Comparison of ENCODE assay signal across 9 cellular contexts in the genomic region with DNA sequence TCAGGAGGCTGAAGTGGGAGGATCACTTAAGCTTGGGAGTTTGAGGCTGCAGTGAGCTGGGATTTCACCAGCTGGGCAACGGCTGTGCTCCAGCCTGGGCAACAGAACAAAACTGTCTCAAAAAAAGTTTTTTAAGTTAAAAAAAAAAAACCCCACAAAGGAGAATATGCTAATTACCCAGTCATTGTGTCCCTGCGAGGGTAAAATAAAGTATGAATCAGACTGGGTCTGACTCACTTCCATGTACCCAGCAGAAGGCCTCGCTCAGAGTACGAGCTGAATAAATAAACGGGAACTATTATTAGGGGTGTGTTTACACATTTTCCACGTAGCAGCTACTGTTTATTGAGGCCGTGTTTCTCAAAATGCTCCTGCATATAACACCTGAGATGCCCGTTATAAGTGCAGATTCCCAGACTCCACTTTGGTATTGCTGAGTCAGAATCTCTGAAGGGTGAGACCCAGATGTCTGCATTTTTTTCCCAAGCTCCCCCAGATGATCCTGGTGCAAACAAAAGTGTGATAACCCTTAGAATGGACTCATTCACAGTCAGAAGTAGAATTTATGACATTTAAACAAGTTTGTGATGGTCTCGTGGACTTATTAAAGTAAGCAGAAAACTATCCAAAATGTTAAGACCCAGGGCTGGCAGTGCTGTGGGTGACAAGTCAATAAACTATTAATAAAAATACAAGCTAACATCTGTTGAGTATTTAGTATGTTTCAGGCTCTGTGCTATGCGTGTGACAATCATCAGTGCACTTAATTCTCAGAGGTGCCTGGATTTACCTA. TPM values are rescaled to one million over a fixed set of nuclear protein-coding genes. Genes with fewer than 3 reads are reported as not detected.
DNase-seq lines count a peak whose midpoint lies in the region; ATAC-seq and TF ChIP-seq lines count a peak whose summit lies in the region.
"Had no signal": no experiment of that assay in that cellular context is flagged by ENCODE, and none has a peak within 500 bp of the region (broad histone marks: within the 10 kb centered on the region; RNA-seq: fewer than 3 reads in every experiment).

No MANE protein-coding gene starts in this region.

- H3K4me3 Mint-ChIP-seq in Calu3 (ENCODE audit: low read depth, unreplicated experiment) (no peak overlapping the region), mesothelial cell of epicardium (no peak overlapping the region)
- no peak overlapping the region for H3K4me3 Mint-ChIP-seq in naive thymus-derived CD4-positive, alpha-beta T cell
- H3K4me3 Mint-ChIP-seq: type B pancreatic cell had no signal

- H3K27me3 ChIP-seq in gastroesophageal sphincter: peaks cover 22% of the 10 kb centered on the region
- H3K27me3 ChIP-seq in naive thymus-derived CD4-positive, alpha-beta T cell (ENCODE audit: control insufficient read depth in 2 of 2, insufficient read depth in 2 of 2, low read length in 2 of 2): no peaks in the 10 kb centered on the region

- peak; percentile 19 for DNase-seq in Calu3
- DNase-seq in HS-5 (ENCODE audit: low read depth): peak; percentile 76
- DNase-seq in astrocyte of the hippocampus (ENCODE audit: low read depth, low spot score): peak; percentile 80
- DNase-seq in non-pigmented ciliary epithelial cell (ENCODE audit: low read depth): peak; percentile 64
- no peak for DNase-seq in naive thymus-derived CD4-positive, alpha-beta T cell
- no peak for DNase-seq in mesothelial cell of epicardium (ENCODE audit: low spot score in 2 of 2, unreplicated experiment in 2 of 2)

- CTCF ChIA-PET in Calu3 (lab: Charles Lee): interaction anchor here (0.5 to 0.6 kb wide), 4 partner anchors 20 to 237 kb away, joined by 3 to 7 read pairs (median 4); no protein-coding TSS in a partner anchor
- CTCF ChIA-PET in naive thymus-derived CD4-positive, alpha-beta T cell (lab: Charles Lee): interaction anchor here (0.6 kb wide), 1 partner anchor 475 kb away, joined by 3 read pairs; no protein-coding TSS in a partner anchor

- no peaks in the 10 kb centered on the region for H3K4me1 ChIP-seq in gastroesophageal sphincter
- H3K4me1 ChIP-seq in naive thymus-derived CD4-positive, alpha-beta T cell (ENCODE audit: control insufficient read depth in 2 of 2, insufficient read depth in 2 of 2, low read length in 2 of 2): no peaks in the 10 kb centered on the region

- intact Hi-C loops in Calu3 (cut with micrococcal nuclease; ENCODE audit: unreplicated experiment): no loop called here
- intact Hi-C loops in naive thymus-derived CD4-positive, alpha-beta T cell (cut with micrococcal nuclease): no loop called here

- H3K9me3 ChIP-seq in gastroesophageal sphincter: peaks cover 0 to 11% (median 0%) of the 10 kb centered on the region in 3 donors
- peaks cover 0 to 8% (median 0%) of the 10 kb centered on the region in 3 experiments for H3K9me3 ChIP-seq in naive thymus-derived CD4-positive, alpha-beta T cell (ENCODE audit: control insufficient read depth in 2 of 3, low read length in 3 of 3)

- TF ChIP-seq EP300 in gastroesophageal sphincter (IDR thresholded peaks at IDR 0.05): no peak

- peaks cover 0 to 10% of the 10 kb centered on the region in 2 donors for H3K36me3 ChIP-seq in gastroesophageal sphincter
- no peaks in the 10 kb centered on the region for H3K36me3 ChIP-seq in naive thymus-derived CD4-positive, alpha-beta T cell (ENCODE audit: control insufficient read depth in 2 of 3, insufficient read depth in 3 of 3, low read length in 3 of 3)

- WGBS in gastroesophageal sphincter (ENCODE audit: low coverage in 1 of 2), 2 donors: 42 to 45% methylated on average over 6 to 10 of the region's 10 CpGs

- no peak overlapping the region for H3K27ac ChIP-seq in gastroesophageal sphincter
- no peak overlapping the region for H3K27ac ChIP-seq in naive thymus-derived CD4-positive, alpha-beta T cell (ENCODE audit: low read depth, low read length)
- H3K27ac ChIP-seq: KMS-11 had no signal

- H3K36me3 Mint-ChIP-seq in Calu3 (ENCODE audit: insufficient read depth, unreplicated experiment) (peaks cover 48% of the 10 kb centered on the region), mesothelial cell of epicardium (peaks cover 17% of the 10 kb centered on the region)
- H3K36me3 Mint-ChIP-seq in naive thymus-derived CD4-positive, alpha-beta T cell: no peaks in the 10 kb centered on the region

- no peak overlapping the region for H3K27ac Mint-ChIP-seq in Calu3 (ENCODE audit: unreplicated experiment)
- no peak overlapping the region for H3K27ac Mint-ChIP-seq in naive thymus-derived CD4-positive, alpha-beta T cell
- H3K27ac Mint-ChIP-seq in mesothelial cell of epicardium: no peak overlapping the region
- H3K27ac Mint-ChIP-seq: type B pancreatic cell had no signal

- H3K9me3 Mint-ChIP-seq in Calu3 (ENCODE audit: low read depth, unreplicated experiment) (no peaks in the 10 kb centered on the region), mesothelial cell of epicardium (peaks cover 3% of the 10 kb centered on the region)
- peaks cover 0 to 17% (median 6%) of the 10 kb centered on the region in 11 donors for H3K9me3 Mint-ChIP-seq in naive thymus-derived CD4-positive, alpha-beta T cell
- H3K9me3 Mint-ChIP-seq: type B pancreatic cell had no signal

- ATAC-seq in gastroesophageal sphincter: no peak
- no peak for ATAC-seq in naive thymus-derived CD4-positive, alpha-beta T cell

- H3K4me3 ChIP-seq in gastroesophageal sphincter: no peak overlapping the region
- no peak overlapping the region for H3K4me3 ChIP-seq in naive thymus-derived CD4-positive, alpha-beta T cell (ENCODE audit: low read length)

- TF ChIP-seq POLR2A in gastroesophageal sphincter (IDR thresholded peaks at IDR 0.05): no peak

- POLR2A ChIA-PET in naive thymus-derived CD4-positive, alpha-beta T cell (lab: Charles Lee): no interaction called here

- no TSS peak for BruUV-seq in Calu3 (replicated peaks; lab: Mats Ljungman, UMichigan)

- peaks cover 8% of the 10 kb centered on the region for H3K4me1 Mint-ChIP-seq in Calu3 (ENCODE audit: low read depth, unreplicated experiment)
- H3K4me1 Mint-ChIP-seq in naive thymus-derived CD4-positive, alpha-beta T cell: peaks cover 0 to 4% (median 0%) of the 10 kb centered on the region in 7 donors
- H3K4me1 Mint-ChIP-seq in mesothelial cell of epicardium: no peaks in the 10 kb centered on the region

- TF ChIP-seq CTCF in Calu3 (IDR thresholded peaks at IDR 0.05; ENCODE audit: unreplicated experiment): no peak
- no peak for TF ChIP-seq CTCF in gastroesophageal sphincter (IDR thresholded peaks at IDR 0.05)
- TF ChIP-seq CTCF in mesothelial cell of epicardium (IDR thresholded peaks at IDR 0.05; ENCODE audit: unreplicated experiment): no peak

- H3K27me3 Mint-ChIP-seq in Calu3 (ENCODE audit: unreplicated experiment): no peaks in the 10 kb centered on the region
- peaks cover 7 to 57% (median 19%) of the 10 kb centered on the region in 5 donors for H3K27me3 Mint-ChIP-seq in naive thymus-derived CD4-positive, alpha-beta T cell
- H3K27me3 Mint-ChIP-seq in mesothelial cell of epicardium (ENCODE audit: low read depth): peaks cover 10% of the 10 kb centered on the region
- H3K27me3 Mint-ChIP-seq: type B pancreatic cell had no signal

RNA-seq across cellular contexts. Expression of a gene that starts 28.2 kb away (rescaled TPM):
- total RNA-seq in Calu3 (2022) (5.3 and 6.8 TPM in 2 replicates), gastroesophageal sphincter (under 1 TPM in 3 of 4 donors, not detected in 1; 0.16 to 0.67 (median 0.58) TPM), mesothelial cell of epicardium (53.4 to 57.7 TPM (median 54.4 TPM) in 3 replicates)
- 10 to 100 TPM in 1 of 5 experiments, 1 to 10 TPM in 4; 1.9 to 11.1 (median 2.4) TPM for total RNA-seq in naive thymus-derived CD4-positive, alpha-beta T cell
- not detected for polyA plus RNA-seq in naive thymus-derived CD4-positive, alpha-beta T cell

Comparison
In these comparisons a context has a peak if more than half of its experiments do, and no peak if none do; other contexts are left out.
1. DNase-seq: peak in Calu3 (single experiment), HS-5 (single experiment), astrocyte of the hippocampus (single experiment) and non-pigmented ciliary epithelial cell (single experiment); none in naive thymus-derived CD4-positive, alpha-beta T cell (0 of 9) and mesothelial cell of epicardium (0 of 2).